In the genomic region with DNA sequence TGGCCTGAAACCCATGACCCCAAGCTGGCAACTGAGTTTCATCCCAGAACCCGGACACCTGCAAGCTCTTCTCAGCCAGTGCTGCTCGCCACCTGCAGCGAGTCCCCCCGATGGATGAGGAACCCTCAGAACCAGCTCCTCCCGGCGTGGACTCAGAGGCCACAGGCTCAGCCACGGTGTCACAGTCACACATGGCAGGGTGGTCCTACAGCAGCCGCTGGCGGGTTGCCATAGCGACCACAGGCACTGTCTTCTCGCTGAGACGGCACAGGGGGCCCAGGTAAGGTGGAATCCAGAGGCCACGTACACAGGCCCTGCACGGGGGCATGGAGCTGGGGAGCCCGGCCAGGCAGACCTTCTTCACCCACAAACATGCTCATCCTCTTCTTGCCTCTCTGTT, we compare ENCODE assay signal across 20 cellular contexts. TPM values are rescaled to one million over a fixed set of nuclear protein-coding genes. Genes with fewer than 3 reads are reported as not detected.
A peak's percentile ranks its signal among the peaks of the same experiment; 100 is the strongest.
DNase-seq lines count a peak whose midpoint lies in the region; ATAC-seq and TF ChIP-seq lines count a peak whose summit lies in the region.
"Had no signal": no experiment of that assay in that cellular context is flagged by ENCODE, and none has a peak within 500 bp of the region (broad histone marks: within the 10 kb centered on the region; RNA-seq: fewer than 3 reads in every experiment).

No MANE protein-coding gene starts in this region.

- peaks cover 18% of the 10 kb centered on the region for H3K27me3 Mint-ChIP-seq in glutamatergic neuron (ENCODE audit: unreplicated experiment)
- no peaks in the 10 kb centered on the region for H3K27me3 Mint-ChIP-seq in CD8-positive, alpha-beta T cell (ENCODE audit: low read depth)
- H3K27me3 Mint-ChIP-seq: B cell; CD4-positive, alpha-beta memory T cell had no signal

- no peak overlapping the region for H3K4me3 Mint-ChIP-seq in glutamatergic neuron (ENCODE audit: unreplicated experiment)
- no peak overlapping the region for H3K4me3 Mint-ChIP-seq in CD8-positive, alpha-beta T cell
- H3K4me3 Mint-ChIP-seq: B cell; CD4-positive, alpha-beta memory T cell; GM23338; H9 had no signal

- H3K4ac ChIP-seq in neuronal stem cell (ENCODE audit: low read length): no peak overlapping the region

- H3K36me3 ChIP-seq in neuronal stem cell (replicated peaks in 1 of 2; ENCODE audit: control insufficient read depth in 2 of 2, insufficient read depth in 2 of 2, low read length in 2 of 2): no peaks in the 10 kb centered on the region
- no peaks in the 10 kb centered on the region for H3K36me3 ChIP-seq in CD8-positive, alpha-beta T cell (ENCODE audit: insufficient read depth, low read length)

- H3K18ac ChIP-seq in neuronal stem cell (ENCODE audit: low read length): peak overlapping the region; percentile 59

- H2BK5ac ChIP-seq in neuronal stem cell (ENCODE audit: low read length): peak overlapping the region; percentile 69

- peak overlapping the region; percentile 49 for H2BK15ac ChIP-seq in neuronal stem cell (ENCODE audit: low read length)

- H2BK120ac ChIP-seq in neuronal stem cell (ENCODE audit: low read depth, low read length): no peak overlapping the region

- WGBS in right cardiac atrium: 88% methylated on average over 15 of the region's 15 CpGs
- WGBS in neuronal stem cell (ENCODE audit: extremely low coverage in 2 of 2, insufficient read length in 2 of 2, insufficient replicate concordance in 1 of 2), 2 donors: no CpG with 5 or more reads among the region's 15 CpGs

- POLR2A ChIA-PET in CD8-positive, alpha-beta T cell (lab: Charles Lee): no interaction called here

- no peak overlapping the region for H4K91ac ChIP-seq in neuronal stem cell (ENCODE audit: low read depth, low read length, poor library complexity)

- peak overlapping the region; percentile 73 for H3K23ac ChIP-seq in neuronal stem cell (ENCODE audit: low read depth, low read length, poor library complexity)

- no peak for ATAC-seq in right cardiac atrium
- ATAC-seq in Right ventricle myocardium inferior: no peak
- no peak for ATAC-seq in CD8-positive, alpha-beta T cell
- ATAC-seq in GM19395 (IDR thresholded peaks at IDR 0.05; ENCODE audit: unreplicated experiment): no peak
- ATAC-seq: GM12878, GM23338, HCT116 had no signal

- no peak overlapping the region for H2AFZ ChIP-seq in neuronal stem cell (ENCODE audit: low read length)
- H2AFZ ChIP-seq: GM23338 had no signal

- H3K27ac ChIP-seq in right cardiac atrium (ENCODE audit: low read length) (no peak overlapping the region), neuronal stem cell (replicated peaks; ENCODE audit: low read length) (no peak overlapping the region)
- H3K27ac ChIP-seq in CD8-positive, alpha-beta T cell (ENCODE audit: low read depth, low read length): no peak overlapping the region
- H3K27ac ChIP-seq: 22Rv1 had no signal

- CTCF ChIA-PET in CD8-positive, alpha-beta T cell (lab: Charles Lee): no interaction called here

- no peak overlapping the region for H3K14ac ChIP-seq in neuronal stem cell (ENCODE audit: low read length)

- peak overlapping the region; percentile 64 for H3K27ac Mint-ChIP-seq in glutamatergic neuron (ENCODE audit: unreplicated experiment)
- no peak overlapping the region for H3K27ac Mint-ChIP-seq in CD8-positive, alpha-beta T cell
- H3K27ac Mint-ChIP-seq: B cell; CD4-positive, alpha-beta memory T cell; GM23338 had no signal

- H3K4me2 ChIP-seq in neuronal stem cell (ENCODE audit: insufficient read depth, low read length, poor library complexity, severe bottlenecking): no peak overlapping the region
- H3K4me2 ChIP-seq: GM23338 had no signal

- H3K36me3 Mint-ChIP-seq in glutamatergic neuron (ENCODE audit: unreplicated experiment): no peaks in the 10 kb centered on the region
- no peaks in the 10 kb centered on the region for H3K36me3 Mint-ChIP-seq in CD8-positive, alpha-beta T cell
- H3K36me3 Mint-ChIP-seq: CD4-positive, alpha-beta memory T cell had no signal

- H3K9me3 Mint-ChIP-seq in glutamatergic neuron (ENCODE audit: unreplicated experiment): peaks cover 13% of the 10 kb centered on the region
- H3K9me3 Mint-ChIP-seq in CD8-positive, alpha-beta T cell: no peaks in the 10 kb centered on the region
- H3K9me3 Mint-ChIP-seq: CD4-positive, alpha-beta memory T cell; GM23338; H9 had no signal

- peaks cover 36% of the 10 kb centered on the region for H3K4me1 Mint-ChIP-seq in glutamatergic neuron (ENCODE audit: low read depth, unreplicated experiment)
- peaks cover 3% of the 10 kb centered on the region for H3K4me1 Mint-ChIP-seq in CD8-positive, alpha-beta T cell (ENCODE audit: low read depth)
- H3K4me1 Mint-ChIP-seq: B cell had no signal

- peaks cover 6% of the 10 kb centered on the region for H3K79me1 ChIP-seq in neuronal stem cell (ENCODE audit: low read depth, low read length)

- no peak overlapping the region for H4K8ac ChIP-seq in neuronal stem cell (ENCODE audit: low read depth, low read length)

- H3K9me3 ChIP-seq in right cardiac atrium (ENCODE audit: control insufficient read depth, low read length) (no peaks in the 10 kb centered on the region), neuronal stem cell (replicated peaks in 1 of 2; ENCODE audit: control insufficient read depth in 2 of 2, insufficient read depth in 1 of 2, low read depth in 1 of 2, low read length in 2 of 2) (no peaks in the 10 kb centered on the region)
- no peaks in the 10 kb centered on the region for H3K9me3 ChIP-seq in CD8-positive, alpha-beta T cell (ENCODE audit: low read length)
- H3K9me3 ChIP-seq: Caco-2 had no signal

- H3K9ac ChIP-seq in neuronal stem cell (ENCODE audit: low read depth, low read length, poor library complexity): no peak overlapping the region

- DNase-seq in right cardiac atrium: peak in 2 of 3 donors; percentile 52 to 65
- no peak for DNase-seq in Right ventricle myocardium inferior (ENCODE audit: missing footprints)
- no peak for DNase-seq in glutamatergic neuron
- no peak for DNase-seq in neuronal stem cell (ENCODE audit: low spot score)
- DNase-seq in activated effector memory CD4-positive, alpha-beta T cell treated with anti-CD3 and anti-CD28 coated beads, Interleukin-2, amount 50 U/mL, for 16 hours: no peak
- no peak for DNase-seq in CD8-positive, alpha-beta T cell
- DNase-seq: C1 segment of cervical spinal cord; Caco-2; CD4-positive, alpha-beta memory T cell; DMS 273 treated with DMSO at 0.1 percent for 48 hours; DMS79; EL; GDM1; H9 had no signal

- H3K4me1 ChIP-seq in right cardiac atrium (ENCODE audit: control insufficient read depth, insufficient read depth, low read length) (no peaks in the 10 kb centered on the region), neuronal stem cell (ENCODE audit: control insufficient read depth in 2 of 2, insufficient read depth in 1 of 2, low read depth in 1 of 2, low read length in 2 of 2) (peaks cover 12 to 40% of the 10 kb centered on the region in 2 donors)
- no peaks in the 10 kb centered on the region for H3K4me1 ChIP-seq in CD8-positive, alpha-beta T cell (ENCODE audit: insufficient read depth, low read length)
- H3K4me1 ChIP-seq: Caco-2 had no signal

- H3K27me3 ChIP-seq in right cardiac atrium (ENCODE audit: control insufficient read depth, insufficient read depth) (no peaks in the 10 kb centered on the region), neuronal stem cell (ENCODE audit: control insufficient read depth in 3 of 3, insufficient read depth in 3 of 3, low read depth in 1 of 3, low read length in 3 of 3) (no peaks in the 10 kb centered on the region)
- H3K27me3 ChIP-seq in CD8-positive, alpha-beta T cell (ENCODE audit: insufficient read depth, low read length): no peaks in the 10 kb centered on the region

- no peak overlapping the region for H3K4me3 ChIP-seq in right cardiac atrium (ENCODE audit: low read length)
- H3K4me3 ChIP-seq in neuronal stem cell (ENCODE audit: low read length in 2 of 2): no peak overlapping the region
- H3K4me3 ChIP-seq in CD8-positive, alpha-beta T cell (ENCODE audit: low read depth, low read length): no peak overlapping the region
- H3K4me3 ChIP-seq: GM12878, GM23338 had no signal

- no peak for TF ChIP-seq CTCF in glutamatergic neuron (IDR thresholded peaks at IDR 0.05; ENCODE audit: partially characterized antibody, unreplicated experiment)
- TF ChIP-seq CTCF in CD8-positive, alpha-beta T cell (IDR thresholded peaks at IDR 0.05): no peak

- H2AK5ac ChIP-seq in neuronal stem cell (ENCODE audit: low read depth, low read length): peak overlapping the region; percentile 49

- intact Hi-C loops in right cardiac atrium (cut with DNase I): no loop called here
- intact Hi-C loops in Right ventricle myocardium inferior (cut with DNase I): no loop called here
- intact Hi-C loops in CD8-positive, alpha-beta T cell (cut with DNase I, micrococcal nuclease): no loop called here

- H2BK12ac ChIP-seq in neuronal stem cell (ENCODE audit: low read length): no peak overlapping the region

RNA-seq across cellular contexts. Expression of gene DPYSL4, which starts 53.4 kb away (rescaled TPM):
- total RNA-seq in right cardiac atrium (10 to 100 TPM in 1 of 4 donors, 1 to 10 TPM in 3; 1.9 to 13.8 (median 5.6) TPM), Right ventricle myocardium inferior (24.9 TPM), glutamatergic neuron (ENCODE audit: unreplicated experiment) (402 TPM)
- polyA plus RNA-seq in right cardiac atrium: 11.0 TPM
- polyA plus RNA-seq in neuronal stem cell (2013, experiment 1 of 2): 27.1 TPM
- polyA plus RNA-seq in neuronal stem cell (2013, experiment 2 of 2): 25.4 TPM
- total RNA-seq in CD8-positive, alpha-beta T cell: 1 to 10 TPM; 1.0 to 1.8 TPM
- total RNA-seq: Caco-2 had no signal

Comparison
In these comparisons a context has a peak if more than half of its experiments do, and no peak if none do; other contexts are left out.
1. DNase-seq: peak in right cardiac atrium (2 of 3); none in Right ventricle myocardium inferior (single experiment), glutamatergic neuron (single experiment), neuronal stem cell (single experiment), activated effector memory CD4-positive, alpha-beta T cell treated with anti-CD3 and anti-CD28 coated beads, Interleukin-2, amount 50 U/mL, for 16 hours (single experiment) and CD8-positive, alpha-beta T cell (0 of 7).
2. RNA of gene DPYSL4, which starts 53.4 kb away (total RNA-seq): 402 TPM in glutamatergic neuron (single experiment); 24.9 TPM in Right ventricle myocardium inferior (single experiment), 1.9 to 13.8 TPM in right cardiac atrium and 1.0 to 1.8 TPM in CD8-positive, alpha-beta T cell; every median in the first group is over 10 times any median in the second.